8 cellular contexts compared by ENCODE assay signal in the genomic region with DNA sequence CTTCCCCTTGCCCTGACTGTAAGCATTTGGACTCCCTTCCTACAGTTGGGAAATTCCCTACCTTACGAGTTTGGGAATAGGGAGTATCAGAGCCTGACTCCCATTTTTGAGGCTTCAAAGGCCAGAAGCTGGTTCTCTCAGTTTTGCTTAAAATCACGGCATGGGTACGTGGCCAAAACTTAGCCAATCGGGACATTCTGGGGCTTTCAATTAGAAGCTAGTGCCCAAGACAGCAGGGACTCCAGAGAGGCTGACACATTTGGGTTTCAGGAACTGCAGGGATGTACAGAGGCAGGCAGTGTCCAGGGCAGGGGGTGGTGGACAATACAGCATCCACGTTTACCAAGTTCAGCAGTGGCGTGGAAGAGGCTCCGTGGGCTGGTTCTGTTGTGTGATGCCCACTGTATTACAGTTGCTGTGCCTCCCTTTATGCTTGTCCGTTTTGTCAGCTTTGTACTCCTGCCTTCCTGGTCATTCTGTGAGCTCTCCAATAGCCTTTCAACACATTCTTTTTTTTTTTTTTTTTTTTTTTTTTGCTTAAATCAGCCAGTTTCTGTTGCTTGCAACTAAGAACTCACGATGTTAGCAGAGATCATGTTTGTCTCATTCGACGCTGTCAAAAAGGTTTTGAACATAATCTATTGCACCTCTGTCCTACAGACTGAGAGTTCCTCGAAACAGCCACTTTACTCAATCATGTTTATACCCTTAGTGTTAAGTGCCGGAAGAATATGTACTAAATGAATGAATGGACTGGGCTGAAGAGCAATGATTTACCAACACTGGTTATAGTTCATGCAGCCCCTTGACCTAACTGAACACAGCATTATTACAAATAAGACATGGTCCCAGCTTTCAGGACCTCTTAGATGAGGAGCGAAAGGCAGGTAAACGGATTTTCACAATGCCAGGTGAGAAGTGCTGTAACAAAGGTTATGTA. TPM values are rescaled to one million over a fixed set of nuclear protein-coding genes. Genes with fewer than 3 reads are reported as not detected.
DNase-seq lines count a peak whose midpoint lies in the region; ATAC-seq and TF ChIP-seq lines count a peak whose summit lies in the region.

No MANE protein-coding gene starts in this region.

- H3K36me3 Mint-ChIP-seq in GM23338 (ENCODE audit: low read depth) = peaks cover 58% of the 10 kb centered on the region

- DNase-seq in GM23338 (ENCODE audit: low spot score) (no peak), RPMI8226 (peak; percentile 32), fibroblast of lung (ENCODE audit: low read depth in 2 of 2) (peak; percentile 2 to 9), gastrocnemius medialis (no peak), GM10266 (ENCODE audit: extremely low spot score) (no peak)

- H3K4me3 ChIP-seq in GM23338 (peak overlapping the region; percentile 97), fibroblast of lung (replicated peaks in 1 of 4; ENCODE audit: control extremely low read depth in 1 of 4, insufficient read depth in 1 of 4, low read depth in 3 of 4, low read length in 4 of 4) (peak overlapping the region; percentile 61 to 97 (median 89)), gastrocnemius medialis (peak overlapping the region; percentile 89 to 99 (median 94))

- no peaks in the 10 kb centered on the region for H3F3A ChIP-seq in GM23338 (replicated peaks; ENCODE audit: low read depth)

- peaks cover 26% of the 10 kb centered on the region for H3K4me1 Mint-ChIP-seq in GM23338

- H3K27me3 ChIP-seq in GM23338 (ENCODE audit: insufficient read depth) = no peaks in the 10 kb centered on the region
- H3K27me3 ChIP-seq in fibroblast of lung (ENCODE audit: control insufficient read depth, insufficient read depth, low read length) = no peaks in the 10 kb centered on the region
- H3K27me3 ChIP-seq in gastrocnemius medialis = no peaks in the 10 kb centered on the region

- 0 out of 2 replicates have a peak, but pooled peaks cover 6% of the 10 kb centered on the region for H3K9me2 ChIP-seq in GM23338 (ENCODE audit: insufficient read depth)

- no peak overlapping the region for H3K27ac ChIP-seq in GM23338 (ENCODE audit: low read depth)
- H3K27ac ChIP-seq in fibroblast of lung (ENCODE audit: insufficient read depth, low read length) = peak overlapping the region; percentile 70
- H3K27ac ChIP-seq in gastrocnemius medialis = peak overlapping the region; percentile 84 to 96 (median 94)

- peak overlapping the region; percentile 92; the same call in 1 of the 2 replicates for H2AFZ ChIP-seq in GM23338
- H2AFZ ChIP-seq in fibroblast of lung (ENCODE audit: low read length) = peak overlapping the region; percentile 92

- no peak for TF ChIP-seq CTCF in GM23338 (conservative IDR thresholded peaks at IDR 0.05; ENCODE audit: low read depth in 2 of 2)
- TF ChIP-seq CTCF in fibroblast of lung (conservative IDR thresholded peaks at IDR 0.05 in 1 of 2, IDR thresholded peaks at IDR 0.05 in 1 of 2; ENCODE audit: low read depth in 1 of 2, low read length in 2 of 2) = no peak
- TF ChIP-seq CTCF in gastrocnemius medialis (IDR thresholded peaks at IDR 0.05 in 4 of 5, conservative IDR thresholded peaks at IDR 0.05 in 1 of 5) = no peak
- no peak for TF ChIP-seq CTCF in GM10266 (IDR thresholded peaks at IDR 0.05; ENCODE audit: control insufficient read depth, insufficient read depth, low read depth, missing control alignments)

- H3K4me2 ChIP-seq in GM23338 (peak overlapping the region; percentile 100), fibroblast of lung (ENCODE audit: extremely low read depth, insufficient read depth, low read length) (peak overlapping the region; percentile 82)

- H3K9me3 ChIP-seq in fibroblast of lung (ENCODE audit: control insufficient read depth, insufficient read depth, low read depth, low read length) (no peaks in the 10 kb centered on the region), gastrocnemius medialis (no peaks in the 10 kb centered on the region)

- intact Hi-C loops in gastrocnemius medialis (cut with DNase I; ENCODE audit: low total_unique reads) = loop anchor here (2.0 to 10.0 kb wide), 2 partner anchors 25 to 219 kb away; a partner anchor contains a TSS

- in situ Hi-C loops in gastrocnemius medialis (cut with MboI; ENCODE audit: low sequenced_read_pairs in 4 of 4) = no loop called here

- 0 out of 2 replicates have a peak overlapping the region, but pooled peaks have one; percentile 66 for H3K27ac Mint-ChIP-seq in GM23338

- peaks cover 27% of the 10 kb centered on the region for H3K9me3 Mint-ChIP-seq in GM23338

- peaks cover 15% of the 10 kb centered on the region for H3K27me3 Mint-ChIP-seq in GM23338 (ENCODE audit: insufficient read depth, low read depth, poor library complexity)

- H3K4me1 ChIP-seq in GM23338 (ENCODE audit: insufficient read depth) (peaks cover 17% of the 10 kb centered on the region), fibroblast of lung (ENCODE audit: control insufficient read depth, extremely low read depth, insufficient read depth, low read length) (no peaks in the 10 kb centered on the region), gastrocnemius medialis (peaks cover 12 to 21% of the 10 kb centered on the region in 2 donors)

- H3K79me2 ChIP-seq in GM23338 (replicated peaks; ENCODE audit: insufficient read depth) = peaks cover 59% of the 10 kb centered on the region
- peaks cover 24% of the 10 kb centered on the region for H3K79me2 ChIP-seq in fibroblast of lung (ENCODE audit: control insufficient read depth, insufficient read depth, low read length)

- no peak for ATAC-seq in GM23338
- no peak for ATAC-seq in gastrocnemius medialis
- no peak for ATAC-seq in GM21515 (IDR thresholded peaks at IDR 0.05; ENCODE audit: unreplicated experiment)
- ATAC-seq in HG03135 (IDR thresholded peaks at IDR 0.05; ENCODE audit: unreplicated experiment) = no peak
- ATAC-seq in GM21619 (IDR thresholded peaks at IDR 0.05; ENCODE audit: unreplicated experiment) = no peak

- H3K4me3 Mint-ChIP-seq in GM23338 = peak overlapping the region; percentile 92

- H3K9ac ChIP-seq in fibroblast of lung (ENCODE audit: insufficient read depth, low read length) = peak overlapping the region; percentile 71

- peaks cover 19% of the 10 kb centered on the region for H4K20me1 ChIP-seq in GM23338 (replicated peaks; ENCODE audit: insufficient read depth)
- H4K20me1 ChIP-seq in fibroblast of lung (ENCODE audit: control insufficient read depth, extremely low read depth, insufficient read depth, low read length) = no peaks in the 10 kb centered on the region

- TF ChIP-seq POLR2A in gastrocnemius medialis (IDR thresholded peaks at IDR 0.05) = no peak

- H3K36me3 ChIP-seq in GM23338 (ENCODE audit: insufficient read depth) (peaks cover 4% of the 10 kb centered on the region; the same call in 1 of the 2 replicates), fibroblast of lung (ENCODE audit: control insufficient read depth, insufficient read depth, low read length) (no peaks in the 10 kb centered on the region), gastrocnemius medialis (no peaks in the 10 kb centered on the region)

TF ChIP-seq in GM23338, 12 proteins besides CTCF, POLR2A, EP300 and RAD21:
- no peak for TF ChIP-seq ZNF114 (CRISPR knock-in tag; IDR thresholded peaks at IDR 0.05)
- TF ChIP-seq JUNB (IDR thresholded peaks at IDR 0.05; ENCODE audit: unreplicated experiment) = no peak
- no peak for TF ChIP-seq STAT1 (IDR thresholded peaks at IDR 0.05; ENCODE audit: unreplicated experiment)
- TF ChIP-seq EZH2 (IDR thresholded peaks at IDR 0.05; ENCODE audit: low read depth, unreplicated experiment) = no peak
- no peak for TF ChIP-seq POLR2AphosphoS5 (IDR thresholded peaks at IDR 0.05; ENCODE audit: low read depth)
TF ChIP-seq in GM23338: peak in this region for 0.

RNA-seq across cellular contexts. Expression of a gene that starts 1.1 kb away (rescaled TPM):
- total RNA-seq in GM23338 (2014; rRNA removed; shearing (Covaris generic)) = 104 and 113 TPM in 2 replicates
- polyA plus RNA-seq in GM23338 (2016; fragmentation: Nextera tagmentation; extraction: Ambion mirVana) = 197 and 229 TPM in 2 replicates
- total RNA-seq in fibroblast of lung = 24.6 and 33.1 TPM in 2 replicates
- polyA plus RNA-seq in fibroblast of lung = 21.6 and 23.2 TPM in 2 replicates
- polyA plus RNA-seq in fibroblast of lung (2012) = 31.1 and 32.0 TPM in 2 replicates
- 9.0 and 9.3 TPM in 2 replicates for polyA minus RNA-seq in fibroblast of lung (ENCODE audit: low replicate concordance)
- total RNA-seq in gastrocnemius medialis = 10 to 100 TPM in 3 of 4 donors, 1 to 10 TPM in 1; 7.4 to 20.0 (median 12.8) TPM

RNA-seq across cellular contexts. Expression of a gene that starts 25.0 kb away (rescaled TPM):
- 3.8 and 7.3 TPM in 2 replicates for total RNA-seq in GM23338 (2014; rRNA removed; shearing (Covaris generic))
- 2.1 and 3.3 TPM in 2 replicates for polyA plus RNA-seq in GM23338 (2016; fragmentation: Nextera tagmentation; extraction: Ambion mirVana)
- 6.9 and 7.3 TPM in 2 replicates for total RNA-seq in fibroblast of lung
- 2.8 and 3.3 TPM in 2 replicates for polyA plus RNA-seq in fibroblast of lung
- polyA plus RNA-seq in fibroblast of lung (2012) = 2.1 and 3.4 TPM in 2 replicates
- polyA minus RNA-seq in fibroblast of lung (ENCODE audit: low replicate concordance) = 1.9 and 5.3 TPM in 2 replicates
- 1 to 10 TPM; 2.3 to 4.6 (median 3.6) TPM for total RNA-seq in gastrocnemius medialis

Comparison
In these comparisons a context has a peak if more than half of its experiments do, and no peak if none do; other contexts are left out.
1. DNase-seq: peak in RPMI8226 (single experiment) and fibroblast of lung (2 of 2); none in GM23338 (single experiment), gastrocnemius medialis (0 of 2) and GM10266 (single experiment).
2. Peak in every context shown above with its lines, with median percentiles within 50 percentile points of each other: H3K4me3 ChIP-seq.